ENCODE assay signal across 2 cellular contexts in the genomic region with DNA sequence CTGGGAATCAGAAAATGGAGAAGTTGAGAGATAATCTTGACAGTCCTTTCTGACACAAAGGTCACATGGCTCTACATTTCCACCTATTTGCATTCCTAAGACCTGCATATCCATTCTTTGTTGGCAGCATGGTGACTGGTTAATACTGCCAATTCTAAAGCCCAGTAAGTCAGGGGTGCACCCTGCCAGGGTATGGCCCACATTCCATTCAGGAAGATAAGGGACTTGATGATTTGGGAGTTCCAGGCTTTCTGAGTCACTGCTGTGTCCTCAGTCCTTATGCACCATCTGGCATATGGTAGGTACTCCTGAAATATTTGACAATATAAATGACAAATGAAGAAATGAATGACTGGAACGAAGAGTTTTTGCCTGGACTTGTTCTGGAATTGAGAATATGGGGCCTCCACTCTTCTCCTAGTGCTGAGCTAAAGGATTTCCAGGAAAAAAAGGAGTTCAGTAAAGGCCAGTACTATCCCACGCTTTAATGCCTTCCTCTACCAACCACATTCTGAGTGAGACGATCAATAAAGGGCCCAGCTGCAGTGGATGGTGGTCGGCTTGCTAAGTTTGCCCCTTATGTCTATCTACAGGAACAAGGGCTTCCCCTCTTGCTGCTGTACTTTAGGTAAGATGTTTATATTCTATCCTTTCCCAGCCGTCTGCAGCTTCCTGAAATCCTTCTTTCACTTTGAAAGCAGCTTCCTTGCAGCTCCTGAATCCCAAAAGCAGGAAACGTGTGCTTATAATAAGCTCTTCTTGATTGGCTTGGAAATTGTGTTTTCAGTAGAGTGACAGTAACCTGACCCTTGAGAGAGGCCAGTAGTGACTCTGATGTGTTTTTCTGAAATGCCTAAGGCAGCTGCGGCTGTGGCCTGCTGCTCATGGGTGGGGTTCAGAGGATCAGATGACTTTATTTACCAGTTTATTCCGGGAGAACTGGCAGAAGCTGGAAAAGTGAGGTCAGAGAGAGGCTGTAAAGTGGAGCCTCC.
A peak's percentile ranks its signal among the peaks of the same experiment; 100 is the strongest.
TF ChIP-seq lines count a peak whose summit lies in the region.

No MANE protein-coding gene starts in this region.

TF ChIP-seq in H1, 55 proteins besides CTCF, POLR2A, EP300 and RAD21:
- TF ChIP-seq SP1 (IDR thresholded peaks at IDR 0.05; ENCODE audit: low read depth, low read length) (peak; percentile 63; the same call in 1 of the 2 replicates), TAF1 (IDR thresholded peaks at IDR 0.05; ENCODE audit: low read depth, low read length) (peak; percentile 48; the same call in 1 of the 2 replicates), CEBPB (IDR thresholded peaks at IDR 0.05; ENCODE audit: low read depth, low read length) (no peak), TBP (IDR thresholded peaks at IDR 0.05; ENCODE audit: low read depth, low read length) (0 out of 2 replicates have a peak, but pooled peaks have one; percentile 17), TEAD4 (IDR thresholded peaks at IDR 0.05; ENCODE audit: low read depth, low read length) (peak; percentile 63; the same call in 1 of the 2 replicates), USF2 (IDR thresholded peaks at IDR 0.05; ENCODE audit: low read length) (peak; percentile 37; the same call in 1 of the 2 replicates), MAX (IDR thresholded peaks at IDR 0.05) (0 out of 2 replicates have a peak, but pooled peaks have one; percentile 42), ATF3 (IDR thresholded peaks at IDR 0.05; ENCODE audit: insufficient read depth, low read depth, low read length) (no peak), NRF1 (IDR thresholded peaks at IDR 0.05; ENCODE audit: low read depth, low read length) (no peak), SIN3A (conservative IDR thresholded peaks at IDR 0.05 in 1 of 2, IDR thresholded peaks at IDR 0.05 in 1 of 2; ENCODE audit: low read depth in 1 of 2, low read length in 2 of 2) (peak in 1 of 2 experiments; percentile 65; a peak in 1 of 4 replicates), JUND (IDR thresholded peaks at IDR 0.05; ENCODE audit: low read length) (peak; percentile 48; the same call in 1 of the 2 replicates), BCL11A (IDR thresholded peaks at IDR 0.05; ENCODE audit: low read depth in 2 of 2, low read length in 2 of 2) (no peak)

TF ChIP-seq in GM12891, 5 proteins besides CTCF, POLR2A, EP300 and RAD21:
- TF ChIP-seq POLR2AphosphoS5 (IDR thresholded peaks at IDR 0.05; ENCODE audit: low read depth, low read length): no peak
- TF ChIP-seq POU2F2 (IDR thresholded peaks at IDR 0.05; ENCODE audit: low read depth, low read length): no peak
- no peak for TF ChIP-seq PAX5 (IDR thresholded peaks at IDR 0.05; ENCODE audit: insufficient read depth, low read length, severe bottlenecking)
- no peak for TF ChIP-seq TAF1 (IDR thresholded peaks at IDR 0.05; ENCODE audit: low read depth, low read length)
- no peak for TF ChIP-seq SPI1 (IDR thresholded peaks at IDR 0.05; ENCODE audit: low read depth, low read length)
